1 cellular context compared by ENCODE assay signal in the genomic region with DNA sequence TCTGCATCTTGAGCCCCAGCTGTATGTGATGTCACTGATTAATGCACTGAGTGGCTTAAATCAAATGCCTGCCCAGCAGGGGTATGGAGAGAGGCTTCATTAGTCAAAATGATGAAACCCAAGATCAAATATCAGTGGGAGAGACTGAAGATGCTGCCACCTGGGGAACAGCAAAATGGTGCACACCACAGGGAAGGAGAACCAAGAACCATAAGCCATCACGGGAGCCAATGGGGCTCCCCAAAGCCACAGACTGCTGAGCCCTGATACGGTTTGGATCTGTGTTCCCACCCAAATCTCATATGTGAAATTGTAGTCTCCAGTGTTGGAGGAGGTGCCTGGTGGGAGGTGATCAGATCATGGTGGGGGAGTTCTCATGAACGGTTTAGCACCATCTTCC.
A peak's percentile ranks its signal among the peaks of the same experiment; 100 is the strongest.
TF ChIP-seq lines count a peak whose summit lies in the region.

No MANE protein-coding gene starts in this region.

TF ChIP-seq in HEK293, 187 proteins besides CTCF, POLR2A, EP300 and RAD21 (continued from another document):
- TF ChIP-seq, protein P1, sequence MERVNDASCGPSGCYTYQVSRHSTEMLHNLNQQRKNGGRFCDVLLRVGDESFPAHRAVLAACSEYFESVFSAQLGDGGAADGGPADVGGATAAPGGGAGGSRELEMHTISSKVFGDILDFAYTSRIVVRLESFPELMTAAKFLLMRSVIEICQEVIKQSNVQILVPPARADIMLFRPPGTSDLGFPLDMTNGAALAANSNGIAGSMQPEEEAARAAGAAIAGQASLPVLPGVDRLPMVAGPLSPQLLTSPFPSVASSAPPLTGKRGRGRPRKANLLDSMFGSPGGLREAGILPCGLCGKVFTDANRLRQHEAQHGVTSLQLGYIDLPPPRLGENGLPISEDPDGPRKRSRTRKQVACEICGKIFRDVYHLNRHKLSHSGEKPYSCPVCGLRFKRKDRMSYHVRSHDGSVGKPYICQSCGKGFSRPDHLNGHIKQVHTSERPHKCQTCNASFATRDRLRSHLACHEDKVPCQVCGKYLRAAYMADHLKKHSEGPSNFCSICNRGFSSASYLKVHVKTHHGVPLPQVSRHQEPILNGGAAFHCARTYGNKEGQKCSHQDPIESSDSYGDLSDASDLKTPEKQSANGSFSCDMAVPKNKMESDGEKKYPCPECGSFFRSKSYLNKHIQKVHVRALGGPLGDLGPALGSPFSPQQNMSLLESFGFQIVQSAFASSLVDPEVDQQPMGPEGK (tag by site-specific recombination; IDR thresholded peaks at IDR 0.05), result no peak
- TF ChIP-seq SCRT2 (tag by site-specific recombination; IDR thresholded peaks at IDR 0.05) (no peak), ZNF221 (tag by site-specific recombination; IDR thresholded peaks at IDR 0.05; ENCODE audit: borderline replicate concordance) (no peak), ZNF37A (tag by site-specific recombination; IDR thresholded peaks at IDR 0.05) (no peak), PRDM4 (tag by site-specific recombination; IDR thresholded peaks at IDR 0.05) (no peak), ZNF585B (tag by site-specific recombination; IDR thresholded peaks at IDR 0.05) (no peak), ZNF335 (tag by site-specific recombination; conservative IDR thresholded peaks at IDR 0.05) (no peak), ZIC2 (tag by site-specific recombination; IDR thresholded peaks at IDR 0.05) (peak; percentile 71), ZNF114 (tag by site-specific recombination; IDR thresholded peaks at IDR 0.05) (no peak)
